Comparison of ENCODE assay signal across 1 cellular context in the genomic region with DNA sequence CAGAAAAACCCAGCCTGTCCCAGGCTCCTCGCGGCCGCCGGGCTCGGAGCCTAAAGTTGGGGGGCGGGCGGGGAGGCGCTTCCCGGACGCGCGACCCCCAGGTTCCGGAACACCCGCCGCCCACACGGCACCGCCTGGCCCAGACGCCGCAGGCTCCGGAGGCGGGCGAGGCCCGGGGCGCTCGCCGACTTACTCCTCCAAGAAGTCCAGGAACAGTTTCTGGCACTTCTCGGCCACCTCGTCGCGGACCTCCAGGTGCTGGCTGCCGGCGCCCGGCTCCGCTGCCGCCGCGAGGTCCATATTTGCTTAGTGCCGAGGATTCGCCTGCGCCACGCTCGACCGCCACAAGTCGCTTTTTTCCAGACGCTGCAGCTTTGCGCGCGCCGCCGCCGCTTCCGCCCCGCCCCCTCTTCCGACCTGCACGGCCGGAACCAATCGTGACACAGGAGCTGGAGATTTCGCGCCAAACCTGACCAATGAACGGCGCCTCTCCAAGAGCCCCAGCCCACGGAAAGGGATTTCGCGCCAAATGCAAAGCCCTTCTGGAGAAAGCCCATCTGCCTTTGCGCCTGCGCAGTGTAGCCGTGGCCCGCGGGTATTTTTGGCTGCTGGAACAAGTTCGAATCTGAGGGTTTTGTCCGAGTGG.
TF ChIP-seq lines count a peak whose summit lies in the region.

MCM6 (minus strand) TSS at position 378 of the 646 bp plus-strand sequence; CDS start at position 300, 78 bp downstream.

TF ChIP-seq in GM12878, 131 proteins besides CTCF, POLR2A, EP300 and RAD21 (continued from another document and continues in another):
- TF ChIP-seq BCL3 (IDR thresholded peaks at IDR 0.05; ENCODE audit: borderline replicate concordance, insufficient read depth, low read depth, low read length, poor library complexity, severe bottlenecking), result no peak
- TF ChIP-seq ZNF687 (IDR thresholded peaks at IDR 0.05), result no peak
- TF ChIP-seq ESRRA (IDR thresholded peaks at IDR 0.05; ENCODE audit: low read length), result no peak
- TF ChIP-seq SUZ12 (IDR thresholded peaks at IDR 0.05; ENCODE audit: unreplicated experiment), result no peak
- TF ChIP-seq MYC (IDR thresholded peaks at IDR 0.05; ENCODE audit: insufficient read depth, insufficient read length, insufficient replicate concordance, low read length, severe bottlenecking), result peak; percentile 46
- no peak for TF ChIP-seq RELA (IDR thresholded peaks at IDR 0.05; ENCODE audit: borderline replicate concordance, partially characterized antibody)
- no peak for TF ChIP-seq JUNB (IDR thresholded peaks at IDR 0.05)
- 0 out of 2 replicates have a peak, but pooled peaks have one; percentile 41 for TF ChIP-seq NR2F1 (conservative IDR thresholded peaks at IDR 0.05)
- no peak for TF ChIP-seq ATF2 (IDR thresholded peaks at IDR 0.05; ENCODE audit: low read length)
- 0 out of 2 replicates have a peak, but pooled peaks have one; percentile 33 for TF ChIP-seq ASH2L (IDR thresholded peaks at IDR 0.05; ENCODE audit: borderline replicate concordance, low read depth)
- TF ChIP-seq, protein P1, sequence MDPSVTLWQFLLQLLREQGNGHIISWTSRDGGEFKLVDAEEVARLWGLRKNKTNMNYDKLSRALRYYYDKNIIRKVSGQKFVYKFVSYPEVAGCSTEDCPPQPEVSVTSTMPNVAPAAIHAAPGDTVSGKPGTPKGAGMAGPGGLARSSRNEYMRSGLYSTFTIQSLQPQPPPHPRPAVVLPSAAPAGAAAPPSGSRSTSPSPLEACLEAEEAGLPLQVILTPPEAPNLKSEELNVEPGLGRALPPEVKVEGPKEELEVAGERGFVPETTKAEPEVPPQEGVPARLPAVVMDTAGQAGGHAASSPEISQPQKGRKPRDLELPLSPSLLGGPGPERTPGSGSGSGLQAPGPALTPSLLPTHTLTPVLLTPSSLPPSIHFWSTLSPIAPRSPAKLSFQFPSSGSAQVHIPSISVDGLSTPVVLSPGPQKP (IDR thresholded peaks at IDR 0.05; ENCODE audit: low read depth, low read length), result peak; percentile 77
- TF ChIP-seq, protein P2, sequence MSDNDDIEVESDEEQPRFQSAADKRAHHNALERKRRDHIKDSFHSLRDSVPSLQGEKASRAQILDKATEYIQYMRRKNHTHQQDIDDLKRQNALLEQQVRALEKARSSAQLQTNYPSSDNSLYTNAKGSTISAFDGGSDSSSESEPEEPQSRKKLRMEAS (IDR thresholded peaks at IDR 0.05; ENCODE audit: low read depth, low read length), result no peak; the same call in 1 of the 2 replicates
- no peak for TF ChIP-seq SMC3 (IDR thresholded peaks at IDR 0.05; ENCODE audit: borderline replicate concordance, low read length)
- peak; percentile 100 for TF ChIP-seq RB1 (IDR thresholded peaks at IDR 0.05; ENCODE audit: borderline replicate concordance)
- no peak for TF ChIP-seq RFX5 (IDR thresholded peaks at IDR 0.05; ENCODE audit: low read depth, low read length)
- TF ChIP-seq BACH1 (IDR thresholded peaks at IDR 0.05; ENCODE audit: borderline replicate concordance), result peak; percentile 21; the same call in 1 of the 2 replicates
- TF ChIP-seq CBFB (IDR thresholded peaks at IDR 0.05; ENCODE audit: low read depth), result peak; percentile 26; the same call in 1 of the 2 replicates
- no peak for TF ChIP-seq SREBF2 (IDR thresholded peaks at IDR 0.05; ENCODE audit: low read length)
- TF ChIP-seq ZSCAN29 (IDR thresholded peaks at IDR 0.05), result no peak
- TF ChIP-seq HDGF (IDR thresholded peaks at IDR 0.05), result no peak
- TF ChIP-seq SMAD5 (IDR thresholded peaks at IDR 0.05; ENCODE audit: low read depth), result no peak
- no peak for TF ChIP-seq PKNOX1 (IDR thresholded peaks at IDR 0.05)
- no peak for TF ChIP-seq ZZZ3 (IDR thresholded peaks at IDR 0.05; ENCODE audit: control insufficient read depth, insufficient read length, low read depth)
- peak in 1 of 2 experiments; percentile 55; a peak in 1 of 3 replicates for TF ChIP-seq EGR1 (IDR thresholded peaks at IDR 0.05; ENCODE audit: borderline replicate concordance in 1 of 2, low read depth in 2 of 2, low read length in 2 of 2)
- no peak for TF ChIP-seq ZNF274 (IDR thresholded peaks at IDR 0.05; ENCODE audit: insufficient read depth, insufficient read length)
- TF ChIP-seq ETV6 (conservative IDR thresholded peaks at IDR 0.05 in 1 of 2, IDR thresholded peaks at IDR 0.05 in 1 of 2; ENCODE audit: borderline replicate concordance in 1 of 2, low read depth in 1 of 2), result no peak; a peak in 1 of 4 replicates
- TF ChIP-seq RCOR1 (conservative IDR thresholded peaks at IDR 0.05; ENCODE audit: low read depth, low read length), result no peak
- TF ChIP-seq, protein P3, sequence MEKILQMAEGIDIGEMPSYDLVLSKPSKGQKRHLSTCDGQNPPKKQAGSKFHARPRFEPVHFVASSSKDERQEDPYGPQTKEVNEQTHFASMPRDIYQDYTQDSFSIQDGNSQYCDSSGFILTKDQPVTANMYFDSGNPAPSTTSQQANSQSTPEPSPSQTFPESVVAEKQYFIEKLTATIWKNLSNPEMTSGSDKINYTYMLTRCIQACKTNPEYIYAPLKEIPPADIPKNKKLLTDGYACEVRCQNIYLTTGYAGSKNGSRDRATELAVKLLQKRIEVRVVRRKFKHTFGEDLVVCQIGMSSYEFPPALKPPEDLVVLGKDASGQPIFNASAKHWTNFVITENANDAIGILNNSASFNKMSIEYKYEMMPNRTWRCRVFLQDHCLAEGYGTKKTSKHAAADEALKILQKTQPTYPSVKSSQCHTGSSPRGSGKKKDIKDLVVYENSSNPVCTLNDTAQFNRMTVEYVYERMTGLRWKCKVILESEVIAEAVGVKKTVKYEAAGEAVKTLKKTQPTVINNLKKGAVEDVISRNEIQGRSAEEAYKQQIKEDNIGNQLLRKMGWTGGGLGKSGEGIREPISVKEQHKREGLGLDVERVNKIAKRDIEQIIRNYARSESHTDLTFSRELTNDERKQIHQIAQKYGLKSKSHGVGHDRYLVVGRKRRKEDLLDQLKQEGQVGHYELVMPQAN (conservative IDR thresholded peaks at IDR 0.05), result peak; percentile 90
- TF ChIP-seq SIN3A (IDR thresholded peaks at IDR 0.05; ENCODE audit: low read depth, low read length), result peak; percentile 70
- no peak for TF ChIP-seq ZBTB11 (CRISPR knock-in tag; IDR thresholded peaks at IDR 0.05)
- TF ChIP-seq MTA3 (IDR thresholded peaks at IDR 0.05; ENCODE audit: borderline replicate concordance, low read length), result no peak
- TF ChIP-seq USF1 (IDR thresholded peaks at IDR 0.05; ENCODE audit: borderline replicate concordance, extremely low read length, insufficient read depth, low read depth, low read length), result no peak
- peak; percentile 66; the same call in 1 of the 2 replicates for TF ChIP-seq LARP7 (IDR thresholded peaks at IDR 0.05)
- no peak for TF ChIP-seq MTA2 (IDR thresholded peaks at IDR 0.05; ENCODE audit: low read depth)
- no peak for TF ChIP-seq TARDBP (IDR thresholded peaks at IDR 0.05; ENCODE audit: borderline replicate concordance)
- TF ChIP-seq HDAC6 (IDR thresholded peaks at IDR 0.05; ENCODE audit: unreplicated experiment), result no peak
- peak; percentile 87 for TF ChIP-seq MXI1 (IDR thresholded peaks at IDR 0.05; ENCODE audit: low read depth, low read length)
- TF ChIP-seq POLR2AphosphoS5 (IDR thresholded peaks at IDR 0.05; ENCODE audit: low read length), result no peak; the same call in 1 of the 2 replicates
- TF ChIP-seq, protein P4, sequence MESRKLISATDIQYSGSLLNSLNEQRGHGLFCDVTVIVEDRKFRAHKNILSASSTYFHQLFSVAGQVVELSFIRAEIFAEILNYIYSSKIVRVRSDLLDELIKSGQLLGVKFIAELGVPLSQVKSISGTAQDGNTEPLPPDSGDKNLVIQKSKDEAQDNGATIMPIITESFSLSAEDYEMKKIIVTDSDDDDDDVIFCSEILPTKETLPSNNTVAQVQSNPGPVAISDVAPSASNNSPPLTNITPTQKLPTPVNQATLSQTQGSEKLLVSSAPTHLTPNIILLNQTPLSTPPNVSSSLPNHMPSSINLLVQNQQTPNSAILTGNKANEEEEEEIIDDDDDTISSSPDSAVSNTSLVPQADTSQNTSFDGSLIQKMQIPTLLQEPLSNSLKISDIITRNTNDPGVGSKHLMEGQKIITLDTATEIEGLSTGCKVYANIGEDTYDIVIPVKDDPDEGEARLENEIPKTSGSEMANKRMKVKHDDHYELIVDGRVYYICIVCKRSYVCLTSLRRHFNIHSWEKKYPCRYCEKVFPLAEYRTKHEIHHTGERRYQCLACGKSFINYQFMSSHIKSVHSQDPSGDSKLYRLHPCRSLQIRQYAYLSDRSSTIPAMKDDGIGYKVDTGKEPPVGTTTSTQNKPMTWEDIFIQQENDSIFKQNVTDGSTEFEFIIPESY (IDR thresholded peaks at IDR 0.05), result no peak
